ENCODE assay signal across 1 cellular context in the genomic region with DNA sequence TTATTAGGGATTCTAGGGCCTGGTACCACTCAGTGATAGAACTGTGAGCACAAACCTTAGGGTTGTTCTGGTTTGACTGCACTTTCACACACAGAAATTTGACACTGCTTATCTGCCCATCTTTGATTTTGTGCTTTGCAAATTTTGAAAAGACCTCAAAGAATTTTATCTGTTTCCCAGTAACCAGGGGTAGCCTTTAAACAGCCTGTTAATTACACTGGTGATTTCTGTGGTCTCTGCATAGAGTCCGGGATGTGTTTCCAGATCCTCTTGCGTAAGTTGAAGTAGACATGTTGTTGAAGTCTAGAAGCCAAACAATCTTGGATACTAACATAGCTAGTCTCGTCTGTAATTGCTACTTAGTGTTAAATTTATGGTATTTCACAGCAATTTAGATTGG.
A peak's percentile ranks its signal among the peaks of the same experiment; 100 is the strongest.
TF ChIP-seq lines count a peak whose summit lies in the region.

No MANE protein-coding gene starts in this region.

TF ChIP-seq in HEK293, 187 proteins besides CTCF, POLR2A, EP300 and RAD21 (continued from another document):
- TF ChIP-seq ZBTB8A (tag by site-specific recombination; IDR thresholded peaks at IDR 0.05) (no peak), SALL2 (tag by site-specific recombination; IDR thresholded peaks at IDR 0.05; ENCODE audit: borderline replicate concordance) (no peak), ZNF585B (tag by site-specific recombination; IDR thresholded peaks at IDR 0.05) (no peak), ZNF214 (tag by site-specific recombination; IDR thresholded peaks at IDR 0.05; ENCODE audit: borderline replicate concordance) (no peak), ZEB2 (tag by site-specific recombination; IDR thresholded peaks at IDR 0.05) (no peak), ZNF626 (tag by site-specific recombination; IDR thresholded peaks at IDR 0.05) (no peak), ZNF621 (tag by site-specific recombination; IDR thresholded peaks at IDR 0.05) (no peak), ZNF658 (tag by site-specific recombination; IDR thresholded peaks at IDR 0.05) (no peak), ZFHX2 (tag by site-specific recombination; conservative IDR thresholded peaks at IDR 0.05) (no peak), ZNF391 (tag by site-specific recombination; IDR thresholded peaks at IDR 0.05; ENCODE audit: borderline replicate concordance, low read depth) (no peak), SP3 (tag by site-specific recombination; IDR thresholded peaks at IDR 0.05) (no peak), ZXDB (tag by site-specific recombination; IDR thresholded peaks at IDR 0.05) (no peak; the same call in 1 of the 2 replicates), SCRT2 (tag by site-specific recombination; IDR thresholded peaks at IDR 0.05) (no peak), ZNF23 (tag by site-specific recombination; IDR thresholded peaks at IDR 0.05; ENCODE audit: borderline replicate concordance) (no peak), ZNF645 (tag by site-specific recombination; IDR thresholded peaks at IDR 0.05) (no peak), YY2 (tag by site-specific recombination; IDR thresholded peaks at IDR 0.05) (no peak), ZNF16 (tag by site-specific recombination; IDR thresholded peaks at IDR 0.05; ENCODE audit: low read depth) (no peak), ZNF157 (tag by site-specific recombination; IDR thresholded peaks at IDR 0.05) (no peak), ZBTB17 (tag by site-specific recombination; IDR thresholded peaks at IDR 0.05) (no peak), OSR2 (tag by site-specific recombination; IDR thresholded peaks at IDR 0.05) (peak; percentile 35; the same call in 1 of the 2 replicates), WT1 (tag by site-specific recombination; IDR thresholded peaks at IDR 0.05) (no peak), ZNF558 (tag by site-specific recombination; IDR thresholded peaks at IDR 0.05) (no peak), ZIC2 (tag by site-specific recombination; IDR thresholded peaks at IDR 0.05) (no peak), AEBP2 (tag by site-specific recombination; IDR thresholded peaks at IDR 0.05; ENCODE audit: borderline replicate concordance) (no peak), SP7 (tag by site-specific recombination; IDR thresholded peaks at IDR 0.05) (peak; percentile 67), ZNF776 (tag by site-specific recombination; IDR thresholded peaks at IDR 0.05; ENCODE audit: borderline replicate concordance) (no peak), ZNF843 (tag by site-specific recombination; IDR thresholded peaks at IDR 0.05) (no peak), ZNF571 (tag by site-specific recombination; IDR thresholded peaks at IDR 0.05) (no peak)
- TF ChIP-seq, protein P1, sequence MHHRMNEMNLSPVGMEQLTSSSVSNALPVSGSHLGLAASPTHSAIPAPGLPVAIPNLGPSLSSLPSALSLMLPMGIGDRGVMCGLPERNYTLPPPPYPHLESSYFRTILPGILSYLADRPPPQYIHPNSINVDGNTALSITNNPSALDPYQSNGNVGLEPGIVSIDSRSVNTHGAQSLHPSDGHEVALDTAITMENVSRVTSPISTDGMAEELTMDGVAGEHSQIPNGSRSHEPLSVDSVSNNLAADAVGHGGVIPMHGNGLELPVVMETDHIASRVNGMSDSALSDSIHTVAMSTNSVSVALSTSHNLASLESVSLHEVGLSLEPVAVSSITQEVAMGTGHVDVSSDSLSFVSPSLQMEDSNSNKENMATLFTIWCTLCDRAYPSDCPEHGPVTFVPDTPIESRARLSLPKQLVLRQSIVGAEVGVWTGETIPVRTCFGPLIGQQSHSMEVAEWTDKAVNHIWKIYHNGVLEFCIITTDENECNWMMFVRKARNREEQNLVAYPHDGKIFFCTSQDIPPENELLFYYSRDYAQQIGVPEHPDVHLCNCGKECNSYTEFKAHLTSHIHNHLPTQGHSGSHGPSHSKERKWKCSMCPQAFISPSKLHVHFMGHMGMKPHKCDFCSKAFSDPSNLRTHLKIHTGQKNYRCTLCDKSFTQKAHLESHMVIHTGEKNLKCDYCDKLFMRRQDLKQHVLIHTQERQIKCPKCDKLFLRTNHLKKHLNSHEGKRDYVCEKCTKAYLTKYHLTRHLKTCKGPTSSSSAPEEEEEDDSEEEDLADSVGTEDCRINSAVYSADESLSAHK (tag by site-specific recombination; IDR thresholded peaks at IDR 0.05): 0 out of 2 replicates have a peak, but pooled peaks have one; percentile 41
- TF ChIP-seq, protein P2, sequence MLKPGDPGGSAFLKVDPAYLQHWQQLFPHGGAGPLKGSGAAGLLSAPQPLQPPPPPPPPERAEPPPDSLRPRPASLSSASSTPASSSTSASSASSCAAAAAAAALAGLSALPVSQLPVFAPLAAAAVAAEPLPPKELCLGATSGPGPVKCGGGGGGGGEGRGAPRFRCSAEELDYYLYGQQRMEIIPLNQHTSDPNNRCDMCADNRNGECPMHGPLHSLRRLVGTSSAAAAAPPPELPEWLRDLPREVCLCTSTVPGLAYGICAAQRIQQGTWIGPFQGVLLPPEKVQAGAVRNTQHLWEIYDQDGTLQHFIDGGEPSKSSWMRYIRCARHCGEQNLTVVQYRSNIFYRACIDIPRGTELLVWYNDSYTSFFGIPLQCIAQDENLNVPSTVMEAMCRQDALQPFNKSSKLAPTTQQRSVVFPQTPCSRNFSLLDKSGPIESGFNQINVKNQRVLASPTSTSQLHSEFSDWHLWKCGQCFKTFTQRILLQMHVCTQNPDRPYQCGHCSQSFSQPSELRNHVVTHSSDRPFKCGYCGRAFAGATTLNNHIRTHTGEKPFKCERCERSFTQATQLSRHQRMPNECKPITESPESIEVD (tag by site-specific recombination; IDR thresholded peaks at IDR 0.05): peak; percentile 61
